Comparison of ENCODE assay signal across 8 cellular contexts in the genomic region with DNA sequence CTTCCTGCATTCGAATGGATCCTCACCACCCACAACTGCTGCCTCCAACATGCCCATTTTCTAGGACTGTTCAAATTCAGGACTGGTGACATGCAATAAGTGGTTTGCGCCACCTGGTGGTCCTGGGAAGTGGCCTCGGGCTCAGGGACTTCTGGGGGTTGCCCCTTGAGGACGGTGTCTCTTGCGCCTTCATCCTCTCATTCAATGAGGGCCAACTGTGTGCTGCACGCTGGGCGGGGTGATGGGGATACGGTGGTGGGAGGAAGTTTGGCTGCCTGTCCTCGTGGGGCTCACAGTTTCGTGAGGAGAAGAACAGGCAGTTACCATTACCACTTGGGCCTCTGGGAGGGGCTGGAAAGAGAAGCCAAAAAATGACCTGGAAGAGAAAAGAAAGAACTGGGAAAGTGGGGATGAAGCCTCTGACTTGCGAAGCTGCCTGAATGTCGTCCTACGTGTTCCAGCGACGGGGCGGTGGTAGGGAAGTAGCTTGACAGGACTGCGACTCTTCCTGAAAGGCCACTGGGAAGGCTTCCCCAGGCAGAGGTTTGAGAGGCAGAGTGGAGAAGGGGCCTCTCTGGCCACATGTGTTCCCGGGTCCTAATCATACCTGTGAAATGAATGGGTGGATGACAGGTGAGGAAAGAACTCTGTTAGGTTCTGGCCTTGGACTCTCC. TPM values are rescaled to one million over a fixed set of nuclear protein-coding genes. Genes with fewer than 3 reads are reported as not detected.
DNase-seq lines count a peak whose midpoint lies in the region; ATAC-seq and TF ChIP-seq lines count a peak whose summit lies in the region.

No MANE protein-coding gene starts in this region.

- peak; percentile 60 for DNase-seq in GM12864 (ENCODE audit: low read depth)
- DNase-seq in HS-27A (ENCODE audit: low read depth): peak; percentile 9
- DNase-seq in RKO (ENCODE audit: low spot score): peak; percentile 82
- peak; percentile 41 to 43 for DNase-seq in activated T-helper 1 cell treated with anti-CD3 and anti-CD28 coated beads, Interleukin-2, amount 50 U/mL, for 16 hours (ENCODE audit: low read depth in 1 of 2, low spot score in 1 of 2)
- DNase-seq in fibroblast of villous mesenchyme (ENCODE audit: low read depth): peak; percentile 70
- DNase-seq in osteoblast (ENCODE audit: insufficient read length, low spot score, missing footprints): peak; percentile 96
- DNase-seq in thyroid gland: peak; percentile 81 to 85

- TF ChIP-seq CTCF in GM12864 (IDR thresholded peaks at IDR 0.05; ENCODE audit: low read depth, low read length, missing control alignments): peak; percentile 85
- TF ChIP-seq CTCF in fibroblast of villous mesenchyme (IDR thresholded peaks at IDR 0.05; ENCODE audit: insufficient read depth, low read depth, low read length): peak; percentile 80
- peak; percentile 80 for TF ChIP-seq CTCF in osteoblast (IDR thresholded peaks at IDR 0.05; ENCODE audit: extremely low read depth, low read depth, low read length)
- peak; percentile 52 to 76 (median 73) for TF ChIP-seq CTCF in thyroid gland (IDR thresholded peaks at IDR 0.05)

- no peak for TF ChIP-seq POLR2A in thyroid gland (IDR thresholded peaks at IDR 0.05)

- no peaks in the 10 kb centered on the region for H4K20me1 ChIP-seq in osteoblast (ENCODE audit: insufficient read depth, low read length)

- intact Hi-C loops in thyroid gland (cut with DNase I): loop anchor here (5.0 kb wide), 1 partner anchor 57 kb away; no protein-coding TSS in a partner anchor

- H3K4me1 ChIP-seq in osteoblast (ENCODE audit: insufficient read depth, low read length) (no peaks in the 10 kb centered on the region), thyroid gland (peaks cover 5 to 10% of the 10 kb centered on the region in 2 donors)

- H3K79me2 ChIP-seq in osteoblast (ENCODE audit: insufficient read depth, low read length): no peaks in the 10 kb centered on the region

- no peak overlapping the region for H3K4me2 ChIP-seq in osteoblast (ENCODE audit: insufficient read depth, low read length)

- H2AFZ ChIP-seq in osteoblast (ENCODE audit: low read length): no peak overlapping the region

- H3K9me3 ChIP-seq in osteoblast (ENCODE audit: low read depth, low read length) (no peaks in the 10 kb centered on the region), thyroid gland (no peaks in the 10 kb centered on the region)

- no peaks in the 10 kb centered on the region for H3K36me3 ChIP-seq in osteoblast (ENCODE audit: insufficient read depth, low read length)
- no peaks in the 10 kb centered on the region for H3K36me3 ChIP-seq in thyroid gland

- ATAC-seq in GM19328 (IDR thresholded peaks at IDR 0.05; ENCODE audit: unreplicated experiment): no peak

- no peak overlapping the region for H3K27ac ChIP-seq in osteoblast (ENCODE audit: low read depth, low read length)
- H3K27ac ChIP-seq in thyroid gland: no peak overlapping the region

- WGBS in thyroid gland, 2 donors: 46 to 48% methylated on average over 18 of the region's 18 CpGs

- H3K4me3 ChIP-seq in GM12864 (ENCODE audit: low read depth, low read length): no peak overlapping the region
- H3K4me3 ChIP-seq in fibroblast of villous mesenchyme (ENCODE audit: low read depth, low read length): no peak overlapping the region
- H3K4me3 ChIP-seq in osteoblast (ENCODE audit: insufficient read depth, low read length): no peak overlapping the region
- no peak overlapping the region for H3K4me3 ChIP-seq in thyroid gland (replicated peaks in 1 of 3)

- H3K27me3 ChIP-seq in osteoblast (ENCODE audit: insufficient read depth, low read length): peaks cover 53% of the 10 kb centered on the region
- H3K27me3 ChIP-seq in thyroid gland: no peaks in the 10 kb centered on the region

RNA-seq across cellular contexts. Expression of a gene that starts 49.0 kb away (rescaled TPM):
- under 0.01 TPM in 1 of 2 replicates, not detected in the other for total RNA-seq in fibroblast of villous mesenchyme
- 0.29 and 0.36 TPM in 2 replicates for total RNA-seq in osteoblast
- total RNA-seq in thyroid gland: under 1 TPM in 3 of 4 donors, not detected in 1; 0.11 to 0.67 (median 0.13) TPM

Comparison
In these comparisons a context has a peak if more than half of its experiments do, and no peak if none do; other contexts are left out.
1. DNase-seq: peak in every context shown above with its lines; median percentile 96 in osteoblast; 83 in thyroid gland; 82 in RKO; 70 in fibroblast of villous mesenchyme; 60 in GM12864; 42 in activated T-helper 1 cell treated with anti-CD3 and anti-CD28 coated beads, Interleukin-2, amount 50 U/mL, for 16 hours; 9 in HS-27A.